ENCODE assay signal across 1 cellular context in the genomic region with DNA sequence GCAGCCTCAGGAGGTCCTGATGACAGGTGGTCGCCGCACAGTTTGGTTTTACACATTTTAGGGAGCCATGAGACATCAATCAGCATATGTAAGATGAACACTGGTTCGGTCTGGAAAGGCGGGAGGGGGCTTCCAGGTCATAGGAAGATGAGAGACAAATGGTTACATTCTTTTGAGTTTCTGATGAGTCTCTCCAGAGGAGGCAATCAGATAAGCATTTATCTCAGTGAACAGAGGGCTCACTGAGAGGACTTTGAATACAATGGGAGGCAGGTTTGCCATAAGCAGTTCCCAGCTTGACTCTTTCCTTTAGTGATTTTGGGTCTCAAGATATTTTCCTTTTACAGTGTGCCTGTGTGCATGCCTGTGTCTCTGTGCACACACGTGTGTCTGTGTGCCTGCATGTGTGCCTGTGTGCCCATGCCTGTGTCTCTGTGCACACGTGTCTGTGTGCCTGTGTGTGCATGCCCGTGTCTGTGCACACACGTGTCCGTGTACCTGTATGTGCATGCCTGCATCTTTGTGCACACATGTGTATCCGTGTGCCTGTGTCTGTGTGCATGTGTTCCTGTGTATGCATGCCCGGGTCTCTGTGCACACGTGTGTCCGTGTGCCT.
TF ChIP-seq lines count a peak whose summit lies in the region.

No MANE protein-coding gene starts in this region.

TF ChIP-seq in HepG2, 621 proteins besides CTCF, POLR2A, EP300 and RAD21:
- TF ChIP-seq ZNF790 (CRISPR knock-in tag; IDR thresholded peaks at IDR 0.05; ENCODE audit: borderline replicate concordance) (no peak), SMC3 (IDR thresholded peaks at IDR 0.05; ENCODE audit: low read length) (no peak), MNT (IDR thresholded peaks at IDR 0.05) (peak; percentile 96), ZNF296 (CRISPR knock-in tag; conservative IDR thresholded peaks at IDR 0.05) (no peak)
